Comparison of ENCODE assay signal across 1 cellular context in genomic region chr7:43460733-43461348, GRCh38.
TF ChIP-seq lines count a peak whose summit lies in the region.

No MANE protein-coding gene starts in this region.

TF ChIP-seq in HepG2, 621 proteins besides CTCF, POLR2A, EP300 and RAD21 (continued from another document and continues in another):
- TF ChIP-seq ZBTB49 (CRISPR knock-in tag; IDR thresholded peaks at IDR 0.05; ENCODE audit: borderline replicate concordance) (no peak), SIX1 (CRISPR knock-in tag; IDR thresholded peaks at IDR 0.05; ENCODE audit: borderline replicate concordance) (no peak; the same call in 1 of the 2 replicates), MXI1 (IDR thresholded peaks at IDR 0.05; ENCODE audit: borderline replicate concordance, low read depth, low read length) (no peak), ZNF83 (CRISPR knock-in tag; IDR thresholded peaks at IDR 0.05; ENCODE audit: borderline replicate concordance) (no peak), ZBTB40 (IDR thresholded peaks at IDR 0.05) (no peak), ZBTB40 (CRISPR knock-in tag; IDR thresholded peaks at IDR 0.05) (no peak), ERF (CRISPR knock-in tag; IDR thresholded peaks at IDR 0.05) (0 out of 2 replicates have a peak, but pooled peaks have one; percentile 26), SNAPC5 (CRISPR knock-in tag; IDR thresholded peaks at IDR 0.05; ENCODE audit: borderline replicate concordance) (no peak), ZNF670 (CRISPR knock-in tag; IDR thresholded peaks at IDR 0.05; ENCODE audit: borderline replicate concordance) (no peak), NR2F6 (IDR thresholded peaks at IDR 0.05) (peak; percentile 92), NR2F6 (CRISPR knock-in tag; IDR thresholded peaks at IDR 0.05) (peak; percentile 89), BCL6 (CRISPR knock-in tag; IDR thresholded peaks at IDR 0.05) (peak; percentile 55), ZNF354B (CRISPR knock-in tag; IDR thresholded peaks at IDR 0.05) (no peak), ZKSCAN8 (CRISPR knock-in tag; IDR thresholded peaks at IDR 0.05; ENCODE audit: borderline replicate concordance) (no peak), ZBTB4 (CRISPR knock-in tag; IDR thresholded peaks at IDR 0.05; ENCODE audit: borderline replicate concordance) (no peak), JUNB (CRISPR knock-in tag; IDR thresholded peaks at IDR 0.05; ENCODE audit: borderline replicate concordance) (no peak), MIXL1 (CRISPR knock-in tag; IDR thresholded peaks at IDR 0.05) (peak; percentile 30; the same call in 1 of the 2 replicates), HNRNPK (IDR thresholded peaks at IDR 0.05; ENCODE audit: low read depth, low read length, poor library complexity, severe bottlenecking) (no peak), SALL1 (CRISPR knock-in tag; IDR thresholded peaks at IDR 0.05) (peak; percentile 97)
- TF ChIP-seq, protein P1, sequence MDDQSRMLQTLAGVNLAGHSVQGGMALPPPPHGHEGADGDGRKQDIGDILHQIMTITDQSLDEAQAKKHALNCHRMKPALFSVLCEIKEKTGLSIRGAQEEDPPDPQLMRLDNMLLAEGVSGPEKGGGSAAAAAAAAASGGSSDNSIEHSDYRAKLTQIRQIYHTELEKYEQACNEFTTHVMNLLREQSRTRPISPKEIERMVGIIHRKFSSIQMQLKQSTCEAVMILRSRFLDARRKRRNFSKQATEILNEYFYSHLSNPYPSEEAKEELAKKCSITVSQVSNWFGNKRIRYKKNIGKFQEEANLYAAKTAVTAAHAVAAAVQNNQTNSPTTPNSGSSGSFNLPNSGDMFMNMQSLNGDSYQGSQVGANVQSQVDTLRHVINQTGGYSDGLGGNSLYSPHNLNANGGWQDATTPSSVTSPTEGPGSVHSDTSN (CRISPR knock-in tag; IDR thresholded peaks at IDR 0.05; ENCODE audit: borderline replicate concordance): no peak
- TF ChIP-seq, protein P2, sequence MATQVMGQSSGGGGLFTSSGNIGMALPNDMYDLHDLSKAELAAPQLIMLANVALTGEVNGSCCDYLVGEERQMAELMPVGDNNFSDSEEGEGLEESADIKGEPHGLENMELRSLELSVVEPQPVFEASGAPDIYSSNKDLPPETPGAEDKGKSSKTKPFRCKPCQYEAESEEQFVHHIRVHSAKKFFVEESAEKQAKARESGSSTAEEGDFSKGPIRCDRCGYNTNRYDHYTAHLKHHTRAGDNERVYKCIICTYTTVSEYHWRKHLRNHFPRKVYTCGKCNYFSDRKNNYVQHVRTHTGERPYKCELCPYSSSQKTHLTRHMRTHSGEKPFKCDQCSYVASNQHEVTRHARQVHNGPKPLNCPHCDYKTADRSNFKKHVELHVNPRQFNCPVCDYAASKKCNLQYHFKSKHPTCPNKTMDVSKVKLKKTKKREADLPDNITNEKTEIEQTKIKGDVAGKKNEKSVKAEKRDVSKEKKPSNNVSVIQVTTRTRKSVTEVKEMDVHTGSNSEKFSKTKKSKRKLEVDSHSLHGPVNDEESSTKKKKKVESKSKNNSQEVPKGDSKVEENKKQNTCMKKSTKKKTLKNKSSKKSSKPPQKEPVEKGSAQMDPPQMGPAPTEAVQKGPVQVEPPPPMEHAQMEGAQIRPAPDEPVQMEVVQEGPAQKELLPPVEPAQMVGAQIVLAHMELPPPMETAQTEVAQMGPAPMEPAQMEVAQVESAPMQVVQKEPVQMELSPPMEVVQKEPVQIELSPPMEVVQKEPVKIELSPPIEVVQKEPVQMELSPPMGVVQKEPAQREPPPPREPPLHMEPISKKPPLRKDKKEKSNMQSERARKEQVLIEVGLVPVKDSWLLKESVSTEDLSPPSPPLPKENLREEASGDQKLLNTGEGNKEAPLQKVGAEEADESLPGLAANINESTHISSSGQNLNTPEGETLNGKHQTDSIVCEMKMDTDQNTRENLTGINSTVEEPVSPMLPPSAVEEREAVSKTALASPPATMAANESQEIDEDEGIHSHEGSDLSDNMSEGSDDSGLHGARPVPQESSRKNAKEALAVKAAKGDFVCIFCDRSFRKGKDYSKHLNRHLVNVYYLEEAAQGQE (IDR thresholded peaks at IDR 0.05; ENCODE audit: borderline replicate concordance in 1 of 2, low read depth in 1 of 2, low read length in 2 of 2): no peak
- TF ChIP-seq, protein P3, sequence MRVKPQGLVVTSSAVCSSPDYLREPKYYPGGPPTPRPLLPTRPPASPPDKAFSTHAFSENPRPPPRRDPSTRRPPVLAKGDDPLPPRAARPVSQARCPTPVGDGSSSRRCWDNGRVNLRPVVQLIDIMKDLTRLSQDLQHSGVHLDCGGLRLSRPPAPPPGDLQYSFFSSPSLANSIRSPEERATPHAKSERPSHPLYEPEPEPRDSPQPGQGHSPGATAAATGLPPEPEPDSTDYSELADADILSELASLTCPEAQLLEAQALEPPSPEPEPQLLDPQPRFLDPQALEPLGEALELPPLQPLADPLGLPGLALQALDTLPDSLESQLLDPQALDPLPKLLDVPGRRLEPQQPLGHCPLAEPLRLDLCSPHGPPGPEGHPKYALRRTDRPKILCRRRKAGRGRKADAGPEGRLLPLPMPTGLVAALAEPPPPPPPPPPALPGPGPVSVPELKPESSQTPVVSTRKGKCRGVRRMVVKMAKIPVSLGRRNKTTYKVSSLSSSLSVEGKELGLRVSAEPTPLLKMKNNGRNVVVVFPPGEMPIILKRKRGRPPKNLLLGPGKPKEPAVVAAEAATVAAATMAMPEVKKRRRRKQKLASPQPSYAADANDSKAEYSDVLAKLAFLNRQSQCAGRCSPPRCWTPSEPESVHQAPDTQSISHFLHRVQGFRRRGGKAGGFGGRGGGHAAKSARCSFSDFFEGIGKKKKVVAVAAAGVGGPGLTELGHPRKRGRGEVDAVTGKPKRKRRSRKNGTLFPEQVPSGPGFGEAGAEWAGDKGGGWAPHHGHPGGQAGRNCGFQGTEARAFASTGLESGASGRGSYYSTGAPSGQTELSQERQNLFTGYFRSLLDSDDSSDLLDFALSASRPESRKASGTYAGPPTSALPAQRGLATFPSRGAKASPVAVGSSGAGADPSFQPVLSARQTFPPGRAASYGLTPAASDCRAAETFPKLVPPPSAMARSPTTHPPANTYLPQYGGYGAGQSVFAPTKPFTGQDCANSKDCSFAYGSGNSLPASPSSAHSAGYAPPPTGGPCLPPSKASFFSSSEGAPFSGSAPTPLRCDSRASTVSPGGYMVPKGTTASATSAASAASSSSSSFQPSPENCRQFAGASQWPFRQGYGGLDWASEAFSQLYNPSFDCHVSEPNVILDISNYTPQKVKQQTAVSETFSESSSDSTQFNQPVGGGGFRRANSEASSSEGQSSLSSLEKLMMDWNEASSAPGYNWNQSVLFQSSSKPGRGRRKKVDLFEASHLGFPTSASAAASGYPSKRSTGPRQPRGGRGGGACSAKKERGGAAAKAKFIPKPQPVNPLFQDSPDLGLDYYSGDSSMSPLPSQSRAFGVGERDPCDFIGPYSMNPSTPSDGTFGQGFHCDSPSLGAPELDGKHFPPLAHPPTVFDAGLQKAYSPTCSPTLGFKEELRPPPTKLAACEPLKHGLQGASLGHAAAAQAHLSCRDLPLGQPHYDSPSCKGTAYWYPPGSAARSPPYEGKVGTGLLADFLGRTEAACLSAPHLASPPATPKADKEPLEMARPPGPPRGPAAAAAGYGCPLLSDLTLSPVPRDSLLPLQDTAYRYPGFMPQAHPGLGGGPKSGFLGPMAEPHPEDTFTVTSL (CRISPR knock-in tag; IDR thresholded peaks at IDR 0.05; ENCODE audit: borderline replicate concordance): peak; percentile 55; the same call in 1 of the 2 replicates
- TF ChIP-seq, protein P4, sequence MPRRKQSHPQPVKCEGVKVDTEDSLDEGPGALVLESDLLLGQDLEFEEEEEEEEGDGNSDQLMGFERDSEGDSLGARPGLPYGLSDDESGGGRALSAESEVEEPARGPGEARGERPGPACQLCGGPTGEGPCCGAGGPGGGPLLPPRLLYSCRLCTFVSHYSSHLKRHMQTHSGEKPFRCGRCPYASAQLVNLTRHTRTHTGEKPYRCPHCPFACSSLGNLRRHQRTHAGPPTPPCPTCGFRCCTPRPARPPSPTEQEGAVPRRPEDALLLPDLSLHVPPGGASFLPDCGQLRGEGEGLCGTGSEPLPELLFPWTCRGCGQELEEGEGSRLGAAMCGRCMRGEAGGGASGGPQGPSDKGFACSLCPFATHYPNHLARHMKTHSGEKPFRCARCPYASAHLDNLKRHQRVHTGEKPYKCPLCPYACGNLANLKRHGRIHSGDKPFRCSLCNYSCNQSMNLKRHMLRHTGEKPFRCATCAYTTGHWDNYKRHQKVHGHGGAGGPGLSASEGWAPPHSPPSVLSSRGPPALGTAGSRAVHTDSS (CRISPR knock-in tag; conservative IDR thresholded peaks at IDR 0.05): no peak
